Comparison of ENCODE assay signal across 28 cellular contexts in the genomic region with DNA sequence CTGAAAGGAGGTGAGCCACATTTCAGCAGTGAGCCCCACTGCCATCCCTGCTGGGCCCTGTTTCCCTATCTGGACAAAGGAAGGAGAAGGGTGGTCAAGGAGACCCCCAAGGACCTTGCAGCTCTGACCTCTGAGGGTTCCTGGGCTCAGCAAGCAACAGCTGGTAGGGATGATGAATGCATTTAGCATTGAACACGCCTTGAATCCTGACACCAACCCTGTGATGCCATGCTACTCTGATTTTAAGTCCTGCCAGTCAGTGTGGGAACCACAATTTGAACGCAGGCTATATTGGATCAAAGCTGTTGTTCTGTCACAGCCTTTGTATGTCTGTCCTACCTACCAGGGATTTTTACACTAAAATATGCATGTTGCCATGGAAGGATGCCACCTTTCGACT.
"Had no signal": no experiment of that assay in that cellular context is flagged by ENCODE, and none has a peak within 500 bp of the region (broad histone marks: within the 10 kb centered on the region; RNA-seq: fewer than 3 reads in every experiment).

No MANE protein-coding gene starts in this region.

- H3K4me3 ChIP-seq: esophagus muscularis mucosa, hepatocyte, left lung, skin epidermis, suprapubic skin, transverse colon, uterus had no signal

- DNase-seq: activated CD4-positive, alpha-beta T cell treated with anti-CD3 and anti-CD28 coated beads for 1 hour; activated CD8-positive, alpha-beta memory T cell treated with anti-CD3 and anti-CD28 coated beads for 24 hours; activated CD8-positive, alpha-beta memory T cell treated with anti-CD3 and anti-CD28 coated beads, Interleukin-2, amount 50 U/mL, for 4 hours; activated T-cell treated with anti-CD3 and anti-CD28 coated beads, Interleukin-2, amount 50 U/mL, for 24 hours; brain microvascular endothelial cell; central memory CD4-positive, alpha-beta T cell; dermis blood vessel endothelial cell; effector memory CD4-positive, alpha-beta T cell; glutamatergic neuron; immature natural killer cell; left lung; mammary epithelial cell; nucleus accumbens; right cardiac atrium; stimulated activated CD4-positive, alpha-beta T cell treated with anti-CD3 and anti-CD28 coated beads, Interleukin-2, amount 100 ng/mL, for 24 hours; stimulated activated naive CD8-positive, alpha-beta T cell treated with anti-CD3 and anti-CD28 coated beads, Interleukin-15, amount 100 ng/mL, for 72 hours; transverse colon; uterus had no signal

- H3K27ac Mint-ChIP-seq: activated naive CD4-positive, alpha-beta T cell treated with anti-CD3 and anti-CD28 coated beads, Interleukin-2, amount 50 U/mL, for 72 hours; activated T-helper 17 cell treated with anti-CD3 and anti-CD28 coated beads, Interleukin-2, amount 50 U/mL, for 72 hours; immature natural killer cell; mesothelial cell of epicardium; nephron; stimulated activated effector memory CD8-positive, alpha-beta T cell treated with anti-CD3 and anti-CD28 coated beads, Interleukin-12 subunit alpha, Interleukin-12 subunit beta, amount 100 ng/mL, for 72 hours; stimulated activated naive CD8-positive, alpha-beta T cell treated with anti-CD3 and anti-CD28 coated beads, Interleukin-15, amount 100 ng/mL, for 72 hours had no signal

- H3K4me1 ChIP-seq: parathyroid adenoma, uterus had no signal

- H3K4me3 Mint-ChIP-seq: activated T-cell treated with anti-CD3 and anti-CD28 coated beads, Interleukin-2, amount 50 U/mL, for 24 hours; activated T-helper 17 cell treated with anti-CD3 and anti-CD28 coated beads, Interleukin-2, amount 50 U/mL, for 72 hours; immature natural killer cell; mesothelial cell of epicardium; nephron; stimulated activated effector memory CD8-positive, alpha-beta T cell treated with anti-CD3 and anti-CD28 coated beads, Interleukin-12 subunit alpha, Interleukin-12 subunit beta, amount 100 ng/mL, for 72 hours; stimulated activated naive CD8-positive, alpha-beta T cell treated with anti-CD3 and anti-CD28 coated beads, Interleukin-15, amount 100 ng/mL, for 72 hours had no signal

- H3K79me2 ChIP-seq: parathyroid adenoma had no signal

- H3K27me3 ChIP-seq: brain microvascular endothelial cell, esophagus muscularis mucosa, hepatocyte, left lung, suprapubic skin, transverse colon, uterus had no signal

- H3K27me3 Mint-ChIP-seq: activated T-cell treated with anti-CD3 and anti-CD28 coated beads, Interleukin-2, amount 50 U/mL, for 24 hours; activated T-helper 17 cell treated with anti-CD3 and anti-CD28 coated beads, Interleukin-2, amount 50 U/mL, for 72 hours; stimulated activated naive CD8-positive, alpha-beta T cell treated with anti-CD3 and anti-CD28 coated beads, Interleukin-15, amount 100 ng/mL, for 72 hours had no signal

- H3K27ac ChIP-seq: brain microvascular endothelial cell, esophagus muscularis mucosa, hepatocyte, left lung, parathyroid adenoma, suprapubic skin, transverse colon, uterus had no signal

- H3K4me1 Mint-ChIP-seq: mesothelial cell of epicardium, nephron had no signal

- H3K9me3 Mint-ChIP-seq: activated naive CD4-positive, alpha-beta T cell treated with anti-CD3 and anti-CD28 coated beads, Interleukin-2, amount 50 U/mL, for 72 hours; activated T-cell treated with anti-CD3 and anti-CD28 coated beads, Interleukin-2, amount 50 U/mL, for 24 hours; activated T-helper 17 cell treated with anti-CD3 and anti-CD28 coated beads, Interleukin-2, amount 50 U/mL, for 72 hours; immature natural killer cell; mesothelial cell of epicardium; nephron; stimulated activated effector memory CD8-positive, alpha-beta T cell treated with anti-CD3 and anti-CD28 coated beads, Interleukin-12 subunit alpha, Interleukin-12 subunit beta, amount 100 ng/mL, for 72 hours; stimulated activated naive CD8-positive, alpha-beta T cell treated with anti-CD3 and anti-CD28 coated beads, Interleukin-15, amount 100 ng/mL, for 72 hours had no signal

- H2AFZ ChIP-seq: hepatocyte, parathyroid adenoma had no signal

- H3K9me3 ChIP-seq: left lung, suprapubic skin, transverse colon, uterus had no signal

- H3K4me2 ChIP-seq: hepatocyte had no signal

- ATAC-seq: activated naive CD4-positive, alpha-beta T cell treated with anti-CD3 and anti-CD28 coated beads, Interleukin-2, amount 50 U/mL, for 72 hours; activated T-helper 17 cell treated with anti-CD3 and anti-CD28 coated beads, Interleukin-2, amount 50 U/mL, for 72 hours; left lung; stimulated activated effector memory CD8-positive, alpha-beta T cell treated with anti-CD3 and anti-CD28 coated beads, Interleukin-12 subunit alpha, Interleukin-12 subunit beta, amount 100 ng/mL, for 72 hours; stimulated activated naive CD8-positive, alpha-beta T cell treated with anti-CD3 and anti-CD28 coated beads, Interleukin-15, amount 100 ng/mL, for 72 hours had no signal

- H3K9ac ChIP-seq: parathyroid adenoma had no signal

- H3K36me3 ChIP-seq: uterus had no signal
